In the genomic region with DNA sequence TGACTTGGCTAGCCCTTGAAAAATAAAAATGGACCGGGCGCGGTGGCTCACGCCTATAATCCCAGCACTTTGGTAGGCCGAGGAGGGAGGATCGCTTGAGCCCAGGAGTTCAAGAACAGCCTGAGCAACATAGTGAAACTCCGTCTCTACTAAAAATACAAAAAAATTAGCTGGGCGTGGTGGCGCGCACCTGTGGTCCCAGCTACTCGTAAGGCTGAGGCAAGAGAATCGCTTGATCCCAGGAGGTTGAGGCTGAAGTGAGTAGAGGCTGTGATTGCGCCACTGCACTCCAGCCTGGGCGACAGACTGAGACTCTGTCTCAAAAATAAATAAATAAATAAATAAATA, we compare ENCODE assay signal across 8 cellular contexts. TPM values are rescaled to one million over a fixed set of nuclear protein-coding genes. Genes with fewer than 3 reads are reported as not detected.
DNase-seq lines count a peak whose midpoint lies in the region; ATAC-seq and TF ChIP-seq lines count a peak whose summit lies in the region.
"Not testable (repeated sequence)": the region's sequence is repeated elsewhere in the genome, so short reads cannot be mapped to it uniquely, and the experiment has no call there.

No MANE protein-coding gene starts in this region.

- H3K36me3 ChIP-seq in BLaER1 (peaks cover 25% of the 10 kb centered on the region), neuron (ENCODE audit: insufficient read depth, low read length) (peaks cover 21% of the 10 kb centered on the region), stomach (peaks cover 12 to 30% (median 23%) of the 10 kb centered on the region in 4 donors)

- H3K4me3 ChIP-seq in BLaER1 (peak overlapping the region; percentile 87), stomach (peak overlapping the region; percentile 57 to 81 (median 74))
- not testable (repeated sequence) for H3K4me3 ChIP-seq in neuron (ENCODE audit: low read length)

- not testable (repeated sequence) for TF ChIP-seq CTCF in chondrocyte (IDR thresholded peaks at IDR 0.05); stomach (IDR thresholded peaks at IDR 0.05)

- H3K4me2 ChIP-seq in BLaER1, result peak overlapping the region; percentile 55

- H3K4me1 ChIP-seq in BLaER1, result peaks cover 21% of the 10 kb centered on the region
- peaks cover 18% of the 10 kb centered on the region for H3K4me1 ChIP-seq in neuron (ENCODE audit: insufficient read depth, low read length)
- peaks cover 15 to 26% (median 25%) of the 10 kb centered on the region in 4 donors for H3K4me1 ChIP-seq in stomach

- not testable (repeated sequence) for H3K27me3 Mint-ChIP-seq in T-helper 17 cell; chondrocyte (ENCODE audit: low read depth); immature natural killer cell (ENCODE audit: low read depth in 3 of 3)

- intact Hi-C loops in stomach (cut with DNase I; ENCODE audit: low total_unique reads), result not testable (repeated sequence)

- peak overlapping the region; percentile 86; the same call in 1 of the 2 replicates for H3K9ac ChIP-seq in BLaER1

- H3K4me1 Mint-ChIP-seq in T-helper 17 cell, result peaks cover 26% of the 10 kb centered on the region
- H3K4me1 Mint-ChIP-seq in chondrocyte (ENCODE audit: low read depth), result peaks cover 27% of the 10 kb centered on the region
- peaks cover 26 to 36% of the 10 kb centered on the region in 2 donors for H3K4me1 Mint-ChIP-seq in immature natural killer cell

- H3K27ac Mint-ChIP-seq in T-helper 17 cell (peak overlapping the region; percentile 96), chondrocyte (ENCODE audit: unreplicated experiment) (peak overlapping the region; percentile 45), immature natural killer cell (peak overlapping the region in 3 of 6 donors; percentile 94 to 99 (median 96))

- WGBS in stomach, 5 donors, result 67 to 76% (median 74%) methylated on average over 14 of the region's 14 CpGs

- H3K9me3 ChIP-seq in BLaER1; T-helper 17 cell (ENCODE audit: control insufficient read depth, low read length, poor library complexity, severe bottlenecking); neuron (ENCODE audit: low read length); stomach: not testable (repeated sequence)

- H3K9me3 Mint-ChIP-seq in chondrocyte (ENCODE audit: low read depth); immature natural killer cell: not testable (repeated sequence)

- not testable (repeated sequence) for DNase-seq in T-helper 17 cell; chondrocyte (ENCODE audit: low spot score); immature natural killer cell; stomach

- peaks cover 28% of the 10 kb centered on the region for H4K20me1 ChIP-seq in BLaER1

- not testable (repeated sequence) for TF ChIP-seq EP300 in stomach (IDR thresholded peaks at IDR 0.05)

- not testable (repeated sequence) for TF ChIP-seq POLR2A in stomach (IDR thresholded peaks at IDR 0.05)

- H2AFZ ChIP-seq in neuron (ENCODE audit: low read depth, low read length), result peak overlapping the region; percentile 66

- H3K27ac ChIP-seq in BLaER1, result not testable (repeated sequence)
- peak overlapping the region in 4 of 5 donors; percentile 80 to 92 (median 86) for H3K27ac ChIP-seq in stomach

- not testable (repeated sequence) for H3K36me3 Mint-ChIP-seq in T-helper 17 cell (ENCODE audit: low read depth); chondrocyte (ENCODE audit: low read depth)
- H3K36me3 Mint-ChIP-seq in immature natural killer cell, result peaks cover 0 to 15% (median 0%) of the 10 kb centered on the region in 3 donors

- ATAC-seq in GM21381 (IDR thresholded peaks at IDR 0.05; ENCODE audit: unreplicated experiment), result peak; percentile 9
- peak; percentile 3 for ATAC-seq in HG03520 (IDR thresholded peaks at IDR 0.05; ENCODE audit: unreplicated experiment)
- ATAC-seq in T-helper 17 cell, result peak; percentile 2

- not testable (repeated sequence) for H3K27me3 ChIP-seq in BLaER1; neuron (ENCODE audit: insufficient read depth, low read length); stomach

- H3K4me3 Mint-ChIP-seq in T-helper 17 cell (peak overlapping the region; percentile 100), chondrocyte (ENCODE audit: unreplicated experiment) (peak overlapping the region; percentile 28), immature natural killer cell (peak overlapping the region in 4 of 5 donors; percentile 41 to 99 (median 68))

RNA-seq across cellular contexts. Expression of a gene that starts 0.4 kb away (rescaled TPM):
- total RNA-seq in T-helper 17 cell, result 10 to 100 TPM; 24.0 to 24.3 TPM
- 41.1 to 47.8 TPM (median 42.0 TPM) in 3 replicates for total RNA-seq in chondrocyte
- 100 to 1,000 TPM in 2 of 3 donors, 10 to 100 TPM in 1; 90.2 to 129 (median 104) TPM for polyA plus RNA-seq in immature natural killer cell
- 10 to 100 TPM in 4 of 5 donors, 1 to 10 TPM in 1; 2.3 to 50.0 (median 13.3) TPM for total RNA-seq in stomach
- polyA plus RNA-seq in stomach, result 10 to 100 TPM; 31.3 to 48.9 (median 44.5) TPM

Comparison
In these comparisons a context has a peak if more than half of its experiments do, and no peak if none do; other contexts are left out.
1. H3K4me3 Mint-ChIP-seq: peak in every context shown above with its lines; median percentile 100 in T-helper 17 cell; 68 in immature natural killer cell; 28 in chondrocyte.